28 cellular contexts compared by ENCODE assay signal in genomic region chr1:38084700-38085099, GRCh38. TPM values are rescaled to one million over a fixed set of nuclear protein-coding genes. Genes with fewer than 3 reads are reported as not detected.
A peak's percentile ranks its signal among the peaks of the same experiment; 100 is the strongest.
DNase-seq lines count a peak whose midpoint lies in the region; ATAC-seq and TF ChIP-seq lines count a peak whose summit lies in the region.
"Had no signal": no experiment of that assay in that cellular context is flagged by ENCODE, and none has a peak within 500 bp of the region (broad histone marks: within the 10 kb centered on the region; RNA-seq: fewer than 3 reads in every experiment).

No MANE protein-coding gene starts in this region.

- DNase-seq in Ammon's horn (ENCODE audit: low spot score): peak; percentile 25
- DNase-seq in NCI-H2171 treated with DMSO at 0.1 percent for 48 hours (lab: John Stamatoyannopoulos, UW): peak; percentile 47
- DNase-seq in cardiac septum (ENCODE audit: low spot score): peak; percentile 78
- DNase-seq in midbrain (lab: John Stamatoyannopoulos, UW): peak; percentile 27
- no peak for DNase-seq in CD1c-positive myeloid dendritic cell (ENCODE audit: extremely low spot score)
- no peak for DNase-seq in D341Med (ENCODE audit: low spot score)
- DNase-seq: activated CD4-positive, alpha-beta memory T cell treated with anti-CD3 and anti-CD28 coated beads for 36 hours; activated CD8-positive, alpha-beta memory T cell treated with anti-CD3 and anti-CD28 coated beads, Interleukin-2, amount 50 U/mL, for 48 hours; activated naive CD4-positive, alpha-beta T cell treated with anti-CD3 and anti-CD28 coated beads, Interleukin-2, amount 10 ng/mL, durations not matched to agents 7 days and 5 days; CD8-positive, alpha-beta memory T cell; colonic mucosa; DMS53; effector CD8-positive, alpha-beta T cell; H9; KG1; kidney glomerular epithelial cell; mesendoderm; MG63; naive B cell; NCI-H1417 treated with DMSO at 0.1 percent for 48 hours; NCI-H524 treated with DMSO at 0.1 percent for 48 hours; Peyer's patch; spleen had no signal

- intact Hi-C loops in cardiac septum (cut with DNase I): no loop called here

- ATAC-seq in SK-N-SH treated with all-trans-retinoic acid at 6 μM for 48 hours: no peak
- ATAC-seq in HG03280 (IDR thresholded peaks at IDR 0.05; ENCODE audit: unreplicated experiment): no peak
- ATAC-seq: A549 had no signal

TF ChIP-seq in SK-N-SH treated with all-trans-retinoic acid at 6 μM for 48 hours, 23 proteins besides CTCF, POLR2A, EP300 and RAD21:
- TF ChIP-seq OSR1 (CRISPR knock-in tag; IDR thresholded peaks at IDR 0.05): no peak
- TF ChIP-seq CREB5 (CRISPR knock-in tag; IDR thresholded peaks at IDR 0.05; ENCODE audit: low read depth): no peak

RNA-seq across cellular contexts. Expression of gene POU3F1, which starts 38.1 kb away (rescaled TPM):
- not detected for total RNA-seq in cardiac septum
- total RNA-seq: colonic mucosa, epithelial cell of proximal tubule, G401, Peyer's patch had no signal

Comparison
In these comparisons a context has a peak if more than half of its experiments do, and no peak if none do; other contexts are left out.
1. DNase-seq: peak in Ammon's horn (single experiment), NCI-H2171 treated with DMSO at 0.1 percent for 48 hours (single experiment), cardiac septum (single experiment) and midbrain (single experiment); none in CD1c-positive myeloid dendritic cell (single experiment) and D341Med (single experiment).